In genomic region chr3:53880396-53881345, GRCh38 we compare ENCODE assay signal across 1 cellular context.
TF ChIP-seq lines count a peak whose summit lies in the region.

No MANE protein-coding gene starts in this region.

TF ChIP-seq in HCT116, 20 proteins besides CTCF, POLR2A, EP300 and RAD21 (continued from another document):
- TF ChIP-seq MAX (IDR thresholded peaks at IDR 0.05): no peak
- TF ChIP-seq ZFX (IDR thresholded peaks at IDR 0.05): no peak
- TF ChIP-seq JUND (IDR thresholded peaks at IDR 0.05): no peak
- TF ChIP-seq EZH2phosphoT487 (IDR thresholded peaks at IDR 0.05; ENCODE audit: borderline replicate concordance): no peak
